Comparison of ENCODE assay signal across 34 cellular contexts in the genomic region with DNA sequence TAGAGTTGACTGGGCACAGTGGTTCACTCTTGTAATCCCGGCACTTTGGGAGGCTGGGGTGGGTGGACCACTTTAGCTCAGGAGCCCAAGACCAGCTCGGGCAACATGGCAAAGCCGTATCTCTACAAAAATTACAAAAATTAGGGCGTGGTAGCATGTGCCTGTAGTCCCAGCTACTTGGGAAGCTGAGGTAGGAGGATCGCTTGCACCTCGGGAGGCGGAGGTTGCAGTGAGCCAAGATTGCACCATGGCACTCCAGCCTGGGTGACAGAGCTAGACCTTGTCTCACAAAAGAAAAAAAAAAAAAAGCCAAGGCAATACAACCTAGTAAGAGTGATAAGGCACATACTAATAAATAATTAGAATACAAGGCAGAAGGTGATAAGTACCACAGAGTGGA.
"Had no signal": no experiment of that assay in that cellular context is flagged by ENCODE, and none has a peak within 500 bp of the region (broad histone marks: within the 10 kb centered on the region; RNA-seq: fewer than 3 reads in every experiment).

No MANE protein-coding gene starts in this region.

- H3K27me3 ChIP-seq: adrenal gland, body of pancreas, cardiac muscle cell, colonic mucosa, dorsolateral prefrontal cortex, gastrocnemius medialis had no signal

- H3K9me3 ChIP-seq: adrenal gland, body of pancreas, colonic mucosa, gastrocnemius medialis had no signal

- ATAC-seq: activated CD4-positive, alpha-beta T cell treated with anti-CD3 and anti-CD28 coated beads for 36 hours; activated CD8-positive, alpha-beta memory T cell treated with anti-CD3 and anti-CD28 coated beads, Interleukin-2, amount 10 ng/mL, durations not matched to agents 7 days and 5 days; activated CD8-positive, alpha-beta T cell treated with anti-CD3 and anti-CD28 coated beads, Interleukin-2, amount 10 ng/mL, durations not matched to agents 7 days and 5 days; activated naive CD8-positive, alpha-beta T cell treated with anti-CD3 and anti-CD28 coated beads, Interleukin-2, amount 50 U/mL, for 24 hours; body of pancreas; esophagus mucosa; gastrocnemius medialis had no signal

- H3K27ac ChIP-seq: adrenal gland, body of pancreas, cardiac muscle cell, colonic mucosa, dorsolateral prefrontal cortex, gastrocnemius medialis had no signal

- DNase-seq: activated CD4-positive, alpha-beta memory T cell treated with anti-CD3 and anti-CD28 coated beads for 36 hours; activated CD4-positive, alpha-beta T cell treated with anti-CD3 and anti-CD28 coated beads for 36 hours; activated CD4-positive, alpha-beta T cell treated with anti-CD3 and anti-CD28 coated beads, Interleukin-2, amount 10 ng/mL, durations not matched to agents 24 days and 14 days; activated CD4-positive, CD25-positive, alpha-beta regulatory T cell; activated CD4-positive, CD25-positive, alpha-beta regulatory T cell treated with anti-CD3 and anti-CD28 coated beads, Interleukin-2, amount 50 U/mL, for 72 hours; activated CD8-positive, alpha-beta memory T cell treated with anti-CD3 and anti-CD28 coated beads, Interleukin-2, amount 10 ng/mL, durations not matched to agents 7 days and 5 days; activated CD8-positive, alpha-beta memory T cell treated with anti-CD3 and anti-CD28 coated beads, Interleukin-2, amount 50 U/mL, for 4 hours; activated CD8-positive, alpha-beta T cell treated with anti-CD3 and anti-CD28 coated beads, Interleukin-2, amount 10 ng/mL, durations not matched to agents 7 days and 5 days; activated effector memory CD4-positive, alpha-beta T cell treated with anti-CD3 and anti-CD28 coated beads, Interleukin-2, amount 50 U/mL, for 16 hours; activated naive CD4-positive, alpha-beta T cell treated with anti-CD3 and anti-CD28 coated beads for 36 hours; activated naive CD8-positive, alpha-beta T cell treated with anti-CD3 and anti-CD28 coated beads for 36 hours; activated naive CD8-positive, alpha-beta T cell treated with anti-CD3 and anti-CD28 coated beads, Interleukin-2, amount 50 U/mL, for 24 hours; activated T-cell treated with anti-CD3 and anti-CD28 coated beads, Interleukin-2, amount 50 U/mL, for 1 hour; activated T-cell treated with anti-CD3 and anti-CD28 coated beads, Interleukin-2, amount 50 U/mL, for 48 hours; adrenal gland; amygdala; aorta; body of pancreas; central memory CD4-positive, alpha-beta T cell; cerebellar nuclear complex; colonic mucosa; dorsolateral prefrontal cortex; effector memory CD4-positive, alpha-beta T cell; endodermal cell; foreskin fibroblast; gastrocnemius medialis; glutamatergic neuron; T-helper 1 cell; T-helper 2 cell had no signal

- H3K4me3 ChIP-seq: adrenal gland, body of pancreas, cardiac muscle cell, colonic mucosa, dorsolateral prefrontal cortex, gastrocnemius medialis had no signal

- H3K27ac Mint-ChIP-seq: activated CD4-positive, alpha-beta memory T cell treated with anti-CD3 and anti-CD28 coated beads for 36 hours; activated CD4-positive, alpha-beta T cell treated with anti-CD3 and anti-CD28 coated beads for 36 hours; activated CD4-positive, alpha-beta T cell treated with anti-CD3 and anti-CD28 coated beads, Interleukin-2, amount 10 ng/mL, durations not matched to agents 24 days and 14 days; activated CD8-positive, alpha-beta memory T cell treated with anti-CD3 and anti-CD28 coated beads, Interleukin-2, amount 10 ng/mL, durations not matched to agents 7 days and 5 days; activated CD8-positive, alpha-beta T cell treated with anti-CD3 and anti-CD28 coated beads, Interleukin-2, amount 10 ng/mL, durations not matched to agents 7 days and 5 days; activated naive CD4-positive, alpha-beta T cell treated with anti-CD3 and anti-CD28 coated beads for 36 hours; activated naive CD4-positive, alpha-beta T cell treated with anti-CD3 and anti-CD28 coated beads, Interleukin-2, amount 50 U/mL, for 24 hours; activated naive CD8-positive, alpha-beta T cell treated with anti-CD3 and anti-CD28 coated beads for 36 hours; activated naive CD8-positive, alpha-beta T cell treated with anti-CD3 and anti-CD28 coated beads, Interleukin-2, amount 50 U/mL, for 24 hours; activated T-helper 1 cell treated with anti-CD3 and anti-CD28 coated beads, Interleukin-12 subunit alpha, Interleukin-12 subunit beta, Interleukin-2, Interleukin-4 antibody, amounts not matched to agents 30 ng/mL and 10 ng/mL and 1 ng/mL, durations not matched to agents 14 hours and 24 hours and 36 hours; activated T-helper 2 cell treated with anti-CD3 and anti-CD28 coated beads, Interferon-gamma antibody, Interleukin-2, Interleukin-4, amounts not matched to agents 10 μg/mL and 5 μg/mL and 100 μg/mL, durations not matched to agents 14 hours and 24 hours and 36 hours; endodermal cell had no signal

- H3K36me3 ChIP-seq: adrenal gland, cardiac muscle cell, colonic mucosa, gastrocnemius medialis had no signal

- H3K4me1 ChIP-seq: adrenal gland, body of pancreas, colonic mucosa, gastrocnemius medialis had no signal

- H3K4me3 Mint-ChIP-seq: activated CD4-positive, alpha-beta memory T cell treated with anti-CD3 and anti-CD28 coated beads for 36 hours; activated CD4-positive, alpha-beta T cell treated with anti-CD3 and anti-CD28 coated beads for 36 hours; activated CD4-positive, alpha-beta T cell treated with anti-CD3 and anti-CD28 coated beads, Interleukin-2, amount 10 ng/mL, durations not matched to agents 24 days and 14 days; activated CD8-positive, alpha-beta memory T cell treated with anti-CD3 and anti-CD28 coated beads, Interleukin-2, amount 10 ng/mL, durations not matched to agents 7 days and 5 days; activated CD8-positive, alpha-beta T cell treated with anti-CD3 and anti-CD28 coated beads, Interleukin-2, amount 10 ng/mL, durations not matched to agents 7 days and 5 days; activated naive CD4-positive, alpha-beta T cell treated with anti-CD3 and anti-CD28 coated beads for 36 hours; activated naive CD4-positive, alpha-beta T cell treated with anti-CD3 and anti-CD28 coated beads, Interleukin-2, amount 50 U/mL, for 24 hours; activated naive CD8-positive, alpha-beta T cell treated with anti-CD3 and anti-CD28 coated beads for 36 hours; activated naive CD8-positive, alpha-beta T cell treated with anti-CD3 and anti-CD28 coated beads, Interleukin-2, amount 50 U/mL, for 24 hours; activated T-helper 1 cell treated with anti-CD3 and anti-CD28 coated beads, Interleukin-12 subunit alpha, Interleukin-12 subunit beta, Interleukin-2, Interleukin-4 antibody, amounts not matched to agents 30 ng/mL and 10 ng/mL and 1 ng/mL, durations not matched to agents 14 hours and 24 hours and 36 hours; endodermal cell had no signal

- H3K9me3 Mint-ChIP-seq: activated CD4-positive, alpha-beta T cell treated with anti-CD3 and anti-CD28 coated beads, Interleukin-2, amount 10 ng/mL, durations not matched to agents 24 days and 14 days; activated naive CD4-positive, alpha-beta T cell treated with anti-CD3 and anti-CD28 coated beads for 36 hours; activated naive CD4-positive, alpha-beta T cell treated with anti-CD3 and anti-CD28 coated beads, Interleukin-2, amount 50 U/mL, for 24 hours; activated naive CD8-positive, alpha-beta T cell treated with anti-CD3 and anti-CD28 coated beads, Interleukin-2, amount 50 U/mL, for 24 hours; endodermal cell had no signal

- H3K27me3 Mint-ChIP-seq: activated CD4-positive, alpha-beta memory T cell treated with anti-CD3 and anti-CD28 coated beads for 36 hours; activated CD4-positive, alpha-beta T cell treated with anti-CD3 and anti-CD28 coated beads for 36 hours; activated CD4-positive, alpha-beta T cell treated with anti-CD3 and anti-CD28 coated beads, Interleukin-2, amount 10 ng/mL, durations not matched to agents 24 days and 14 days; activated CD8-positive, alpha-beta memory T cell treated with anti-CD3 and anti-CD28 coated beads, Interleukin-2, amount 10 ng/mL, durations not matched to agents 7 days and 5 days; activated naive CD4-positive, alpha-beta T cell treated with anti-CD3 and anti-CD28 coated beads, Interleukin-2, amount 50 U/mL, for 24 hours; activated naive CD8-positive, alpha-beta T cell treated with anti-CD3 and anti-CD28 coated beads for 36 hours; activated naive CD8-positive, alpha-beta T cell treated with anti-CD3 and anti-CD28 coated beads, Interleukin-2, amount 50 U/mL, for 24 hours had no signal
